In genomic region chr11:130510407-130511006, GRCh38 we compare ENCODE assay signal across 19 cellular contexts.
DNase-seq lines count a peak whose midpoint lies in the region; ATAC-seq and TF ChIP-seq lines count a peak whose summit lies in the region.
"Had no signal": no experiment of that assay in that cellular context is flagged by ENCODE, and none has a peak within 500 bp of the region (broad histone marks: within the 10 kb centered on the region; RNA-seq: fewer than 3 reads in every experiment).

No MANE protein-coding gene starts in this region.

- no peaks in the 10 kb centered on the region for H3K27me3 ChIP-seq in smooth muscle cell (ENCODE audit: low read depth)
- H3K27me3 ChIP-seq: SJSA1 had no signal

- H3K4me2 ChIP-seq in smooth muscle cell = no peak overlapping the region

- no peaks in the 10 kb centered on the region for H3K36me3 ChIP-seq in smooth muscle cell (ENCODE audit: low read depth)
- H3K36me3 ChIP-seq: SJSA1 had no signal

- 66% methylated on average over 8 of the region's 8 CpGs for WGBS in smooth muscle cell (ENCODE audit: low lambda C conversion rate)

- TF ChIP-seq CTCF in LNCaP clone FGC (IDR thresholded peaks at IDR 0.05; ENCODE audit: control insufficient read depth, extremely low read depth, insufficient read depth) (no peak), cardiac fibroblast (IDR thresholded peaks at IDR 0.05; ENCODE audit: low read depth, low read length) (no peak), smooth muscle cell (IDR thresholded peaks at IDR 0.05; ENCODE audit: borderline replicate concordance, insufficient read depth, poor library complexity, severe bottlenecking) (no peak)

- peak; percentile 73 for DNase-seq in LNCaP clone FGC (ENCODE audit: low read depth)
- peak; percentile 57 to 80 for DNase-seq in cardiac fibroblast (ENCODE audit: low read depth in 2 of 2)
- peak; percentile 50 for DNase-seq in iris pigment epithelial cell (ENCODE audit: low read depth)
- no peak for DNase-seq in smooth muscle cell (lab: John Stamatoyannopoulos, UW; ENCODE audit: unreplicated experiment)
- no peak for DNase-seq in NCI-H1436 treated with DMSO at 0.1 percent for 48 hours (lab: John Stamatoyannopoulos, UW)
- DNase-seq in iPS-NIHi11 (ENCODE audit: low spot score) = no peak
- DNase-seq: activated T-cell treated with anti-CD3 and anti-CD28 coated beads, Interleukin-2, amount 50 U/mL, for 24 hours; C1 segment of cervical spinal cord; GF-D8; HFFc6; immature natural killer cell; NCI-H1930; NK-92 treated with Interleukin-12 subunit alpha and Interleukin-12 subunit beta, amount 100 ng/mL, for 24 hours; stimulated activated CD4-positive, alpha-beta T cell treated with anti-CD3 and anti-CD28 coated beads, Interleukin-15, amount 100 ng/mL, for 24 hours; stimulated activated CD8-positive, alpha-beta memory T cell treated with anti-CD3 and anti-CD28 coated beads, Interleukin-4, amount 100 ng/mL, for 48 hours had no signal

- H3K4me1 ChIP-seq in smooth muscle cell (ENCODE audit: low read depth) = no peaks in the 10 kb centered on the region

- ATAC-seq in GM18867 (IDR thresholded peaks at IDR 0.05; ENCODE audit: unreplicated experiment) (no peak), GM19023 (IDR thresholded peaks at IDR 0.05; ENCODE audit: unreplicated experiment) (no peak)
- ATAC-seq: WTC11 had no signal

- no peak overlapping the region for H3K9ac ChIP-seq in smooth muscle cell (ENCODE audit: low read depth)

- H3K27ac ChIP-seq in smooth muscle cell (ENCODE audit: low read depth) = no peak overlapping the region
- H3K27ac ChIP-seq: SJSA1 had no signal

- no peak overlapping the region for H3K4me3 ChIP-seq in LNCaP clone FGC (ENCODE audit: low read depth, low read length)
- no peak overlapping the region for H3K4me3 ChIP-seq in cardiac fibroblast (replicated peaks in 1 of 2; ENCODE audit: low read depth in 2 of 2, low read length in 2 of 2)
- no peak overlapping the region for H3K4me3 ChIP-seq in smooth muscle cell
- H3K4me3 ChIP-seq: SJSA1 had no signal

- H2AFZ ChIP-seq in smooth muscle cell (ENCODE audit: low read depth) = peak overlapping the region; percentile 80

- no peaks in the 10 kb centered on the region for H3K79me2 ChIP-seq in smooth muscle cell (ENCODE audit: low read depth)

- no peaks in the 10 kb centered on the region for H4K20me1 ChIP-seq in smooth muscle cell (ENCODE audit: low read depth)

- no peaks in the 10 kb centered on the region for H3K9me3 ChIP-seq in smooth muscle cell (replicated peaks; ENCODE audit: low read depth)
- H3K9me3 ChIP-seq: SJSA1 had no signal

- no peaks in the 10 kb centered on the region for H3F3A ChIP-seq in smooth muscle cell (ENCODE audit: low read depth)

Comparison
In these comparisons a context has a peak if more than half of its experiments do, and no peak if none do; other contexts are left out.
1. DNase-seq: peak in LNCaP clone FGC (single experiment), cardiac fibroblast (2 of 2) and iris pigment epithelial cell (single experiment); none in smooth muscle cell (single experiment), NCI-H1436 treated with DMSO at 0.1 percent for 48 hours (single experiment) and iPS-NIHi11 (single experiment).